ENCODE assay signal across 34 cellular contexts in genomic region chr5:36382890-36383289, GRCh38.
DNase-seq lines count a peak whose midpoint lies in the region; ATAC-seq, FAIRE-seq and TF ChIP-seq lines count a peak whose summit lies in the region.
"Had no signal": no experiment of that assay in that cellular context is flagged by ENCODE, and none has a peak within 500 bp of the region (broad histone marks: within the 10 kb centered on the region; RNA-seq: fewer than 3 reads in every experiment).

No MANE protein-coding gene starts in this region.

- no peak overlapping the region for H3K9ac ChIP-seq in BLaER1 treated with 17β-estradiol and CSF1 and Interleukin-3, amounts not matched to agents 10 nM and 100 nM
- H3K9ac ChIP-seq in K562 (ENCODE audit: insufficient read depth in 1 of 2, low read depth in 2 of 2, low read length in 2 of 2): no peak overlapping the region
- H3K9ac ChIP-seq: BLaER1 had no signal

- H3K4me2 ChIP-seq in BLaER1 treated with 17β-estradiol and CSF1 and Interleukin-3, amounts not matched to agents 10 nM and 100 nM: peak overlapping the region in 7 of 11 experiments; percentile 69 to 86 (median 82); a peak in 9 of 22 replicates
- H3K4me2 ChIP-seq in K562 (ENCODE audit: insufficient read depth, low read length): no peak overlapping the region
- H3K4me2 ChIP-seq: A549 had no signal

- CTCF ChIA-PET in HEK293 (lab: Yijun Ruan, JAX): interaction anchor here (0.6 kb wide), 1 partner anchor 32 kb away, joined by 3 read pairs; no protein-coding TSS in a partner anchor
- CTCF ChIA-PET in K562 (lab: Yijun Ruan, JAX; ENCODE audit: low intra/inter-chr PET ratio): interaction anchor here (0.5 kb wide), 1 partner anchor 38 kb away, joined by 4 read pairs; no protein-coding TSS in a partner anchor

- no peaks in the 10 kb centered on the region for H3K79me2 ChIP-seq in K562 (ENCODE audit: control insufficient read depth, insufficient read depth, low read length)

- no TSS peak for BruUV-seq in K562 (replicated peaks; lab: Mats Ljungman, UMichigan)

- no peak for TF ChIP-seq RAD21 in K562 (CRISPR knock-in tag; conservative IDR thresholded peaks at IDR 0.05 in 1 of 2, IDR thresholded peaks at IDR 0.05 in 1 of 2)

- H3K27me3 ChIP-seq in BLaER1 treated with 17β-estradiol and CSF1 and Interleukin-3, amounts not matched to agents 10 nM and 100 nM: no peaks in the 10 kb centered on the region
- peaks cover 7 to 17% of the 10 kb centered on the region in 2 experiments; a peak in 3 of 5 replicates for H3K27me3 ChIP-seq in K562 (ENCODE audit: control insufficient read depth in 2 of 2, insufficient read depth in 2 of 2, low read length in 2 of 2)
- H3K27me3 ChIP-seq: BLaER1 had no signal

- peaks cover 18% of the 10 kb centered on the region for H3K27me3 Mint-ChIP-seq in stimulated activated memory B cell treated with anti-CD40 and anti-IgM and Interleukin-4, amounts not matched to agents 10 μg/mL and 1 μg/mL and 100 μg/mL, for 72 hours
- H3K27me3 Mint-ChIP-seq: B cell had no signal

- no peaks in the 10 kb centered on the region for H4K20me1 ChIP-seq in BLaER1 treated with 17β-estradiol and CSF1 and Interleukin-3, amounts not matched to agents 10 nM and 100 nM
- H4K20me1 ChIP-seq in K562 (replicated peaks; ENCODE audit: control insufficient read depth, insufficient read depth, low read length): no peaks in the 10 kb centered on the region
- H4K20me1 ChIP-seq: BLaER1 had no signal

- in situ Hi-C loops in K562 (cut with MboI): no loop called here

- H3K27ac Mint-ChIP-seq in stimulated activated memory B cell treated with anti-CD40 and anti-IgM and Interleukin-4, amounts not matched to agents 10 μg/mL and 1 μg/mL and 100 μg/mL, for 72 hours: no peak overlapping the region
- H3K27ac Mint-ChIP-seq: B cell; CD4-positive, alpha-beta memory T cell; CD4-positive, alpha-beta T cell; CD4-positive, CD25-positive, alpha-beta regulatory T cell; CD8-positive, alpha-beta memory T cell; CD8-positive, alpha-beta T cell had no signal

- peaks cover 39 to 68% (median 54%) of the 10 kb centered on the region in 10 experiments for H3K4me1 ChIP-seq in BLaER1 treated with 17β-estradiol and CSF1 and Interleukin-3, amounts not matched to agents 10 nM and 100 nM
- H3K4me1 ChIP-seq in HEK293 (ENCODE audit: control insufficient read depth, insufficient read depth, low read length) (no peaks in the 10 kb centered on the region), K562 (replicated peaks in 1 of 2; ENCODE audit: control insufficient read depth in 2 of 2, insufficient read depth in 2 of 2, low read length in 2 of 2) (no peaks in the 10 kb centered on the region)
- H3K4me1 ChIP-seq: A549, BE2C, Caco-2 had no signal

- no peaks in the 10 kb centered on the region for H3K36me3 Mint-ChIP-seq in stimulated activated memory B cell treated with anti-CD40 and anti-IgM and Interleukin-4, amounts not matched to agents 10 μg/mL and 1 μg/mL and 100 μg/mL, for 72 hours
- H3K36me3 Mint-ChIP-seq: CD14-positive monocyte; CD4-positive, alpha-beta memory T cell; CD4-positive, CD25-positive, alpha-beta regulatory T cell; CD8-positive, alpha-beta memory T cell; CD8-positive, alpha-beta T cell had no signal

- POLR2A ChIA-PET in HEK293 (lab: Yijun Ruan, JAX) (no interaction called here), K562 (lab: Yijun Ruan, JAX) (interaction anchor here (1.0 kb wide), 1 partner anchor 8 kb away, joined by 3 read pairs; no protein-coding TSS in a partner anchor)

- no peak for TF ChIP-seq CTCF in HEK293 (tag by site-specific recombination; IDR thresholded peaks at IDR 0.05)
- no peak for TF ChIP-seq CTCF in K562 (IDR thresholded peaks at IDR 0.05 in 2 of 3, conservative IDR thresholded peaks at IDR 0.05 in 1 of 3; ENCODE audit: insufficient read depth in 2 of 3, low read depth in 1 of 3, low read length in 3 of 3)

- no peak for ATAC-seq in K562
- ATAC-seq in stimulated activated memory B cell treated with anti-CD40 and anti-IgM and Interleukin-4, amounts not matched to agents 10 μg/mL and 1 μg/mL and 100 μg/mL, for 72 hours: no peak
- ATAC-seq: A549; CD8-positive, alpha-beta T cell had no signal

- H3K9me3 Mint-ChIP-seq in stimulated activated memory B cell treated with anti-CD40 and anti-IgM and Interleukin-4, amounts not matched to agents 10 μg/mL and 1 μg/mL and 100 μg/mL, for 72 hours: no peaks in the 10 kb centered on the region
- H3K9me3 Mint-ChIP-seq: CD4-positive, alpha-beta memory T cell; CD4-positive, alpha-beta T cell; CD4-positive, CD25-positive, alpha-beta regulatory T cell; CD8-positive, alpha-beta memory T cell; CD8-positive, alpha-beta T cell had no signal

- no peak for FAIRE-seq in K562 (lab: Jason Lieb, UNC)
- FAIRE-seq: A204.1, A549, D721Med had no signal

- WGBS in K562 (ENCODE audit: insufficient coverage, low coverage, missing lambda C conversion rate): 0% methylated on average over 2 of the region's 2 CpGs

- H3K9me3 ChIP-seq in BLaER1 treated with 17β-estradiol and CSF1 and Interleukin-3, amounts not matched to agents 10 nM and 100 nM (replicated peaks in 1 of 11): peaks cover 0 to 25% (median 15%) of the 10 kb centered on the region in 11 experiments; a peak in 16 of 22 replicates
- H3K9me3 ChIP-seq in HEK293 (ENCODE audit: control insufficient read depth, insufficient read depth, low read depth, low read length) (no peaks in the 10 kb centered on the region), K562 (replicated peaks; ENCODE audit: control insufficient read depth, insufficient read depth, low read depth, low read length) (no peaks in the 10 kb centered on the region)
- H3K9me3 ChIP-seq: A549, BE2C, Caco-2 had no signal

- H3K4me3 ChIP-seq in BLaER1 treated with 17β-estradiol and CSF1 and Interleukin-3, amounts not matched to agents 10 nM and 100 nM: no peak overlapping the region
- H3K4me3 ChIP-seq in HEK293 (ENCODE audit: low read depth, low read length) (no peak overlapping the region), K562 (no peak overlapping the region)
- H3K4me3 ChIP-seq: A549, BLaER1 had no signal

- no peak overlapping the region for H3K4me3 Mint-ChIP-seq in stimulated activated memory B cell treated with anti-CD40 and anti-IgM and Interleukin-4, amounts not matched to agents 10 μg/mL and 1 μg/mL and 100 μg/mL, for 72 hours
- H3K4me3 Mint-ChIP-seq: B cell; CD14-positive monocyte; CD4-positive, alpha-beta memory T cell; CD4-positive, alpha-beta T cell; CD4-positive, CD25-positive, alpha-beta regulatory T cell; CD8-positive, alpha-beta memory T cell; CD8-positive, alpha-beta T cell had no signal

- H2AFZ ChIP-seq in K562 (ENCODE audit: low read depth, low read length): no peak overlapping the region

- TF ChIP-seq POLR2A in K562 (conservative IDR thresholded peaks at IDR 0.05): no peak

- H3K27ac ChIP-seq in BLaER1 treated with 17β-estradiol and CSF1 and Interleukin-3, amounts not matched to agents 10 nM and 100 nM: peak overlapping the region in 2 of 11 experiments; percentile 5 to 73; a peak in 2 of 22 replicates
- H3K27ac ChIP-seq in HEK293 (ENCODE audit: extremely low read depth, low read depth, low read length) (no peak overlapping the region), K562 (ENCODE audit: extremely low read depth, low read depth, low read length) (no peak overlapping the region)
- H3K27ac ChIP-seq: 22Rv1, A549, C4-2B had no signal

- H3K36me3 ChIP-seq in BLaER1 treated with 17β-estradiol and CSF1 and Interleukin-3, amounts not matched to agents 10 nM and 100 nM: no peaks in the 10 kb centered on the region
- no peaks in the 10 kb centered on the region for H3K36me3 ChIP-seq in HEK293 (ENCODE audit: control insufficient read depth in 2 of 2, insufficient read depth in 1 of 2, low read length in 2 of 2)
- H3K36me3 ChIP-seq in K562 (ENCODE audit: control insufficient read depth, insufficient read depth, low read length): no peaks in the 10 kb centered on the region
- H3K36me3 ChIP-seq: BE2C, BLaER1 had no signal

- no peaks in the 10 kb centered on the region for H3K4me1 Mint-ChIP-seq in stimulated activated memory B cell treated with anti-CD40 and anti-IgM and Interleukin-4, amounts not matched to agents 10 μg/mL and 1 μg/mL and 100 μg/mL, for 72 hours
- H3K4me1 Mint-ChIP-seq: CD4-positive, alpha-beta memory T cell; CD4-positive, CD25-positive, alpha-beta regulatory T cell; CD8-positive, alpha-beta memory T cell had no signal

- DNase-seq in K562 (ENCODE audit: extremely low read depth in 1 of 4, low spot score in 3 of 4) (no peak), HCEC 1CT (no peak), NCI-H2107 (lab: John Stamatoyannopoulos, UW) (no peak)
- DNase-seq: 8988T; ACHN; AML-193; BE2C; C1 segment of cervical spinal cord; Caco-2; Calu3; CD4-positive, alpha-beta memory T cell; CD4-positive, alpha-beta T cell; CD4-positive, CD25-positive, alpha-beta regulatory T cell; CD8-positive, alpha-beta memory T cell; CD8-positive, alpha-beta T cell; COR-L47; DMS 273 treated with DMSO at 0.1 percent for 48 hours; DMS153; DMS53; DMS79; DMS79 treated with DMSO at 0.1 percent for 48 hours; DND-41; EL had no signal

- H3K9me1 ChIP-seq in K562 (ENCODE audit: control insufficient read depth, insufficient read depth, low read length): no peaks in the 10 kb centered on the region

- intact Hi-C loops in K562 (cut with micrococcal nuclease): no loop called here

- TF ChIP-seq EP300 in K562 (IDR thresholded peaks at IDR 0.05; ENCODE audit: low read length): no peak

TF ChIP-seq in HEK293, 187 proteins besides CTCF, POLR2A, EP300 and RAD21:
- TF ChIP-seq ZBTB17 (tag by site-specific recombination; IDR thresholded peaks at IDR 0.05) (no peak), ZNF585B (tag by site-specific recombination; IDR thresholded peaks at IDR 0.05) (peak; percentile 51; the same call in 1 of the 2 replicates)

TF ChIP-seq in K562, 482 proteins besides CTCF, POLR2A, EP300 and RAD21:
- no peak for TF ChIP-seq PBX2 (CRISPR knock-in tag; IDR thresholded peaks at IDR 0.05; ENCODE audit: low read depth)
- peak; percentile 60 for TF ChIP-seq PBX2 (tag; conservative IDR thresholded peaks at IDR 0.05; ENCODE audit: low read depth)
- TF ChIP-seq IFI16 (CRISPR knock-in tag; IDR thresholded peaks at IDR 0.05): no peak
